In genomic region chr19:51418707-51419106, GRCh38 we compare ENCODE assay signal across 24 cellular contexts. TPM values are rescaled to one million over a fixed set of nuclear protein-coding genes. Genes with fewer than 3 reads are reported as not detected.
DNase-seq lines count a peak whose midpoint lies in the region; ATAC-seq and TF ChIP-seq lines count a peak whose summit lies in the region.
"Had no signal": no experiment of that assay in that cellular context is flagged by ENCODE, and none has a peak within 500 bp of the region (broad histone marks: within the 10 kb centered on the region; RNA-seq: fewer than 3 reads in every experiment).

No MANE protein-coding gene starts in this region.

- no peaks in the 10 kb centered on the region for H3K36me3 Mint-ChIP-seq in activated CD4-positive, alpha-beta T cell treated with anti-CD3 and anti-CD28 coated beads, Interleukin-2, amount 10 ng/mL, durations not matched to agents 24 days and 14 days (ENCODE audit: low read depth)
- peaks cover 16% of the 10 kb centered on the region for H3K36me3 Mint-ChIP-seq in activated B cell treated with CpG ODN at 0.5 μM for 24 hours (ENCODE audit: low read depth)
- no peaks in the 10 kb centered on the region for H3K36me3 Mint-ChIP-seq in activated T-helper 2 cell treated with anti-CD3 and anti-CD28 coated beads, Interferon-gamma antibody, Interleukin-2, Interleukin-4, amounts not matched to agents 10 μg/mL and 5 μg/mL and 100 μg/mL, durations not matched to agents 14 hours and 24 hours and 36 hours (ENCODE audit: low read depth)

- no peak for TF ChIP-seq CTCF in GM10248 (IDR thresholded peaks at IDR 0.05; ENCODE audit: control extremely low read depth, extremely low read depth, low read depth, missing control alignments)
- TF ChIP-seq CTCF in activated B cell treated with CpG ODN at 0.5 μM for 24 hours (IDR thresholded peaks at IDR 0.05), result no peak

- intact Hi-C loops in activated CD4-positive, alpha-beta T cell treated with anti-CD3 and anti-CD28 coated beads, Interleukin-2, amount 10 ng/mL, durations not matched to agents 24 days and 14 days (cut with micrococcal nuclease), result no loop called here
- intact Hi-C loops in activated B cell treated with CpG ODN at 0.5 μM for 24 hours (cut with micrococcal nuclease), result loop anchor here (1.0 kb wide), 1 partner anchor 23 kb away; no protein-coding TSS in a partner anchor
- intact Hi-C loops in activated T-helper 2 cell treated with anti-CD3 and anti-CD28 coated beads, Interferon-gamma antibody, Interleukin-2, Interleukin-4, amounts not matched to agents 10 μg/mL and 5 μg/mL and 100 μg/mL, durations not matched to agents 14 hours and 24 hours and 36 hours (cut with micrococcal nuclease), result no loop called here

- no peaks in the 10 kb centered on the region for H3K9me3 Mint-ChIP-seq in activated CD4-positive, alpha-beta T cell treated with anti-CD3 and anti-CD28 coated beads, Interleukin-2, amount 10 ng/mL, durations not matched to agents 24 days and 14 days
- H3K9me3 Mint-ChIP-seq in activated B cell treated with CpG ODN at 0.5 μM for 24 hours, result no peaks in the 10 kb centered on the region
- no peaks in the 10 kb centered on the region for H3K9me3 Mint-ChIP-seq in activated T-helper 2 cell treated with anti-CD3 and anti-CD28 coated beads, Interferon-gamma antibody, Interleukin-2, Interleukin-4, amounts not matched to agents 10 μg/mL and 5 μg/mL and 100 μg/mL, durations not matched to agents 14 hours and 24 hours and 36 hours

- H3K27me3 Mint-ChIP-seq in activated CD4-positive, alpha-beta T cell treated with anti-CD3 and anti-CD28 coated beads, Interleukin-2, amount 10 ng/mL, durations not matched to agents 24 days and 14 days, result peaks cover 19% of the 10 kb centered on the region
- H3K27me3 Mint-ChIP-seq in activated B cell treated with CpG ODN at 0.5 μM for 24 hours, result no peaks in the 10 kb centered on the region
- H3K27me3 Mint-ChIP-seq in activated T-helper 2 cell treated with anti-CD3 and anti-CD28 coated beads, Interferon-gamma antibody, Interleukin-2, Interleukin-4, amounts not matched to agents 10 μg/mL and 5 μg/mL and 100 μg/mL, durations not matched to agents 14 hours and 24 hours and 36 hours (ENCODE audit: low read depth), result no peaks in the 10 kb centered on the region

- no peak for DNase-seq in activated CD4-positive, alpha-beta T cell treated with anti-CD3 and anti-CD28 coated beads, Interleukin-2, amount 10 ng/mL, durations not matched to agents 24 days and 14 days
- no peak for DNase-seq in activated CD4-positive, alpha-beta T cell treated with anti-CD3 and anti-CD28 coated beads for 4 hours
- DNase-seq in GM10248 (ENCODE audit: extremely low spot score) (peak; percentile 35), activated B cell treated with CpG ODN at 0.5 μM for 24 hours (no peak), NCI-H187 (lab: John Stamatoyannopoulos, UW) (no peak)
- peak; percentile 42 for DNase-seq in stimulated activated CD8-positive, alpha-beta memory T cell treated with anti-CD3 and anti-CD28 coated beads, Interleukin-4, amount 100 ng/mL, for 48 hours
- no peak for DNase-seq in activated T-helper 2 cell treated with anti-CD3 and anti-CD28 coated beads, Interferon-gamma antibody, Interleukin-2, Interleukin-4, amounts not matched to agents 10 μg/mL and 5 μg/mL and 100 μg/mL, durations not matched to agents 14 hours and 24 hours and 36 hours (ENCODE audit: low spot score)
- DNase-seq: ACHN, DMS53, GDM1, GOT3, HCEC 1CT, KBM-7, NCI-H1105, NCI-H146, NCI-H2029 treated with DMSO at 0.1 percent for 48 hours, NCI-H345, NCI-H524, NCI-H774, OCI-M1, SJCRH30 had no signal

- H3K4me1 Mint-ChIP-seq in activated CD4-positive, alpha-beta T cell treated with anti-CD3 and anti-CD28 coated beads, Interleukin-2, amount 10 ng/mL, durations not matched to agents 24 days and 14 days, result peaks cover 16% of the 10 kb centered on the region
- H3K4me1 Mint-ChIP-seq in activated B cell treated with CpG ODN at 0.5 μM for 24 hours, result peaks cover 50% of the 10 kb centered on the region
- H3K4me1 Mint-ChIP-seq in activated T-helper 2 cell treated with anti-CD3 and anti-CD28 coated beads, Interferon-gamma antibody, Interleukin-2, Interleukin-4, amounts not matched to agents 10 μg/mL and 5 μg/mL and 100 μg/mL, durations not matched to agents 14 hours and 24 hours and 36 hours (ENCODE audit: low read depth), result peaks cover 27% of the 10 kb centered on the region

- CTCF ChIA-PET in GM10248 (lab: Yijun Ruan, JAX) (interaction anchor here (1.5 to 13.4 kb wide), 9 partner anchors 10 to 252 kb away, joined by 4 to 168 read pairs (median 10); no protein-coding TSS in a partner anchor), activated B cell treated with CpG ODN at 0.5 μM for 24 hours (lab: Charles Lee) (interaction anchor here (0.9 to 2.9 kb wide), 7 partner anchors 10 to 240 kb away, joined by 3 to 34 read pairs (median 5); no protein-coding TSS in a partner anchor)

- POLR2A ChIA-PET in GM10248 (lab: Yijun Ruan, JAX), result interaction anchor here (1.0 to 2.4 kb wide), 3 partner anchors 23 to 79 kb away, joined by 5 to 11 read pairs (median 7); no protein-coding TSS in a partner anchor
- POLR2A ChIA-PET in activated B cell treated with CpG ODN at 0.5 μM for 24 hours (lab: Charles Lee), result interaction anchor here (0.5 to 3.9 kb wide), 6 partner anchors 10 to 1508 kb away, joined by 8 to 64 read pairs (median 30); partner anchors contain the start of genes ETFB and VSIG10L

- peak overlapping the region; percentile 16 for H3K27ac Mint-ChIP-seq in activated CD4-positive, alpha-beta T cell treated with anti-CD3 and anti-CD28 coated beads, Interleukin-2, amount 10 ng/mL, durations not matched to agents 24 days and 14 days
- H3K27ac Mint-ChIP-seq in activated B cell treated with CpG ODN at 0.5 μM for 24 hours, result peak overlapping the region; percentile 63
- H3K27ac Mint-ChIP-seq in activated T-helper 2 cell treated with anti-CD3 and anti-CD28 coated beads, Interferon-gamma antibody, Interleukin-2, Interleukin-4, amounts not matched to agents 10 μg/mL and 5 μg/mL and 100 μg/mL, durations not matched to agents 14 hours and 24 hours and 36 hours, result no peak overlapping the region

- H3K4me3 Mint-ChIP-seq in activated CD4-positive, alpha-beta T cell treated with anti-CD3 and anti-CD28 coated beads, Interleukin-2, amount 10 ng/mL, durations not matched to agents 24 days and 14 days, result no peak overlapping the region
- H3K4me3 Mint-ChIP-seq in activated B cell treated with CpG ODN at 0.5 μM for 24 hours, result no peak overlapping the region
- H3K4me3 Mint-ChIP-seq in activated T-helper 2 cell treated with anti-CD3 and anti-CD28 coated beads, Interferon-gamma antibody, Interleukin-2, Interleukin-4, amounts not matched to agents 10 μg/mL and 5 μg/mL and 100 μg/mL, durations not matched to agents 14 hours and 24 hours and 36 hours (ENCODE audit: low read depth), result no peak overlapping the region

- ATAC-seq in activated B cell treated with CpG ODN at 0.5 μM for 24 hours (ENCODE audit: low read depth) (no peak), GM18858 (IDR thresholded peaks at IDR 0.05; ENCODE audit: unreplicated experiment) (no peak)
- ATAC-seq: HepG2 had no signal

RNA-seq across cellular contexts. Expression of gene SIGLEC10, which starts 1.3 kb away (rescaled TPM):
- total RNA-seq in activated CD4-positive, alpha-beta T cell treated with anti-CD3 and anti-CD28 coated beads, Interleukin-2, amount 10 ng/mL, durations not matched to agents 24 days and 14 days, result 2.3 and 3.5 TPM in 2 replicates
- total RNA-seq in activated B cell treated with CpG ODN at 0.5 μM for 24 hours, result 50.3 and 52.2 TPM in 2 replicates
- total RNA-seq in activated T-helper 2 cell treated with anti-CD3 and anti-CD28 coated beads, Interferon-gamma antibody, Interleukin-2, Interleukin-4, amounts not matched to agents 10 μg/mL and 5 μg/mL and 100 μg/mL, durations not matched to agents 14 hours and 24 hours and 36 hours, result 4.0 and 6.6 TPM in 2 replicates
- total RNA-seq: HepG2, HT-29, SJCRH30 had no signal

RNA-seq across cellular contexts. Expression of gene C19orf84, which starts 28.3 kb away (rescaled TPM):
- total RNA-seq in activated CD4-positive, alpha-beta T cell treated with anti-CD3 and anti-CD28 coated beads, Interleukin-2, amount 10 ng/mL, durations not matched to agents 24 days and 14 days, result 0.16 and 0.24 TPM in 2 replicates
- total RNA-seq in activated B cell treated with CpG ODN at 0.5 μM for 24 hours, result 0.17 TPM in 1 of 2 replicates, not detected in the other
- total RNA-seq in activated T-helper 2 cell treated with anti-CD3 and anti-CD28 coated beads, Interferon-gamma antibody, Interleukin-2, Interleukin-4, amounts not matched to agents 10 μg/mL and 5 μg/mL and 100 μg/mL, durations not matched to agents 14 hours and 24 hours and 36 hours, result 0.14 and 0.27 TPM in 2 replicates
- total RNA-seq: HepG2, HT-29, SJCRH30 had no signal

RNA-seq across cellular contexts. Expression of gene LIM2, which starts 30.9 kb away (rescaled TPM):
- 0.24 TPM in 1 of 2 replicates, not detected in the other for total RNA-seq in activated CD4-positive, alpha-beta T cell treated with anti-CD3 and anti-CD28 coated beads, Interleukin-2, amount 10 ng/mL, durations not matched to agents 24 days and 14 days
- total RNA-seq in activated B cell treated with CpG ODN at 0.5 μM for 24 hours, result not detected in 2 replicates
- not detected in 2 replicates for total RNA-seq in activated T-helper 2 cell treated with anti-CD3 and anti-CD28 coated beads, Interferon-gamma antibody, Interleukin-2, Interleukin-4, amounts not matched to agents 10 μg/mL and 5 μg/mL and 100 μg/mL, durations not matched to agents 14 hours and 24 hours and 36 hours
- total RNA-seq: HepG2, HT-29, SJCRH30 had no signal

RNA-seq across cellular contexts. Expression of gene SIGLEC8, which starts 39.5 kb away (rescaled TPM):
- 0.09 and 0.16 TPM in 2 replicates for total RNA-seq in activated CD4-positive, alpha-beta T cell treated with anti-CD3 and anti-CD28 coated beads, Interleukin-2, amount 10 ng/mL, durations not matched to agents 24 days and 14 days
- not detected in 2 replicates for total RNA-seq in activated B cell treated with CpG ODN at 0.5 μM for 24 hours
- total RNA-seq in activated T-helper 2 cell treated with anti-CD3 and anti-CD28 coated beads, Interferon-gamma antibody, Interleukin-2, Interleukin-4, amounts not matched to agents 10 μg/mL and 5 μg/mL and 100 μg/mL, durations not matched to agents 14 hours and 24 hours and 36 hours, result 0.07 and 0.18 TPM in 2 replicates
- total RNA-seq: HepG2, HT-29, SJCRH30 had no signal

RNA-seq across cellular contexts. Expression of gene NKG7, which starts 46.3 kb away (rescaled TPM):
- total RNA-seq in activated CD4-positive, alpha-beta T cell treated with anti-CD3 and anti-CD28 coated beads, Interleukin-2, amount 10 ng/mL, durations not matched to agents 24 days and 14 days, result 363 and 379 TPM in 2 replicates
- 1.6 and 2.1 TPM in 2 replicates for total RNA-seq in activated B cell treated with CpG ODN at 0.5 μM for 24 hours
- total RNA-seq in activated T-helper 2 cell treated with anti-CD3 and anti-CD28 coated beads, Interferon-gamma antibody, Interleukin-2, Interleukin-4, amounts not matched to agents 10 μg/mL and 5 μg/mL and 100 μg/mL, durations not matched to agents 14 hours and 24 hours and 36 hours, result 332 and 342 TPM in 2 replicates
- total RNA-seq: HepG2, HT-29, SJCRH30 had no signal

Comparison
In these comparisons a context has a peak if more than half of its experiments do, and no peak if none do; other contexts are left out.
1. DNase-seq: peak in GM10248 (single experiment) and stimulated activated CD8-positive, alpha-beta memory T cell treated with anti-CD3 and anti-CD28 coated beads, Interleukin-4, amount 100 ng/mL, for 48 hours (single experiment); none in activated CD4-positive, alpha-beta T cell treated with anti-CD3 and anti-CD28 coated beads, Interleukin-2, amount 10 ng/mL, durations not matched to agents 24 days and 14 days (single experiment), activated CD4-positive, alpha-beta T cell treated with anti-CD3 and anti-CD28 coated beads for 4 hours (0 of 2), activated B cell treated with CpG ODN at 0.5 μM for 24 hours (single experiment), activated T-helper 2 cell treated with anti-CD3 and anti-CD28 coated beads, Interferon-gamma antibody, Interleukin-2, Interleukin-4, amounts not matched to agents 10 μg/mL and 5 μg/mL and 100 μg/mL, durations not matched to agents 14 hours and 24 hours and 36 hours (single experiment) and NCI-H187 (0 of 2).